21 cellular contexts compared by ENCODE assay signal in the genomic region with DNA sequence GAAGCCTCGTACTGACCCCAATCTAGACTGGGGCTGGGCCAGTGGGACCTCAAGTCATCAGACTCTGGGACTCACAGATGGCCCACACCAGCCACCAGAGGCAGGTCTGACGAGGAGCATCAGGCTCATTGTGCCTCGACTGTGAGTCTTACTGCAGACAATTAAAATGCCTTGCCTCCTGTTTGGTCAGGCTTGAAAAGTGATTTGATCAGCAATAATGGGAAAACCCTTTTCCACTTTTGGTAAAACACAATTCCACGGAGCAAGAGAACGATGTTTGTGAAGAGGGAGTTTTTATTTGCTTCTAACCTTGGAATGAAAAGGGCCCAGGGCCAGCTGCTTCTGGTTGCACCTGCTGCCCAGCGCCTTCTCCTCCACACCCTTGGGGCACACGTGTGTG. TPM values are rescaled to one million over a fixed set of nuclear protein-coding genes. Genes with fewer than 3 reads are reported as not detected.
"Had no signal": no experiment of that assay in that cellular context is flagged by ENCODE, and none has a peak within 500 bp of the region (broad histone marks: within the 10 kb centered on the region; RNA-seq: fewer than 3 reads in every experiment).

No MANE protein-coding gene starts in this region.

- H3K27me3 Mint-ChIP-seq: natural killer cell treated with Interleukin-12 subunit alpha and Interleukin-12 subunit beta and Interleukin-15 and Interleukin-18, amount 100 ng/mL, for 72 hours had no signal

- H3K9me3 Mint-ChIP-seq: natural killer cell treated with Interleukin-12 subunit alpha and Interleukin-12 subunit beta and Interleukin-15 and Interleukin-18, amount 100 ng/mL, for 72 hours had no signal

- ATAC-seq: esophagus mucosa; heart left ventricle; left colon; left ventricle myocardium superior; natural killer cell treated with Interleukin-12 subunit alpha and Interleukin-12 subunit beta and Interleukin-15 and Interleukin-18, amount 100 ng/mL, for 72 hours; pancreas; right cardiac atrium had no signal

- H3K4me3 ChIP-seq: dorsolateral prefrontal cortex, heart left ventricle, lung, neural progenitor cell, pancreas, smooth muscle cell had no signal

- H3K4me1 ChIP-seq: neural progenitor cell, pancreas had no signal

- H3K4me3 Mint-ChIP-seq: natural killer cell treated with Interleukin-12 subunit alpha and Interleukin-12 subunit beta and Interleukin-15 and Interleukin-18, amount 100 ng/mL, for 72 hours; neural progenitor cell had no signal

- H3K27ac ChIP-seq: dorsolateral prefrontal cortex, heart left ventricle, neural progenitor cell, pancreas had no signal

- H3K27ac Mint-ChIP-seq: natural killer cell treated with Interleukin-12 subunit alpha and Interleukin-12 subunit beta and Interleukin-15 and Interleukin-18, amount 100 ng/mL, for 72 hours; neural progenitor cell; progenitor cell of endocrine pancreas had no signal

- H3K27me3 ChIP-seq: dorsolateral prefrontal cortex, heart left ventricle, neural progenitor cell, pancreas had no signal

- H3K36me3 ChIP-seq: neural progenitor cell, pancreas had no signal

- H3K9me3 ChIP-seq: pancreas had no signal

- DNase-seq: dorsolateral prefrontal cortex; effector memory CD4-positive, alpha-beta T cell; heart left ventricle; hippocampal formation; left colon; left ventricle myocardium superior; mesenchymal stem cell; midbrain; occipital lobe; pancreas; right cardiac atrium; stimulated activated CD4-positive, alpha-beta T cell treated with anti-CD3 and anti-CD28 coated beads, Interleukin-2, amount 100 ng/mL, for 48 hours; stimulated activated naive CD4-positive, alpha-beta T cell treated with Interleukin-2 at 50 U/mL for 16 hours; trophoblast cell had no signal

- H3K36me3 Mint-ChIP-seq: natural killer cell treated with Interleukin-12 subunit alpha and Interleukin-12 subunit beta and Interleukin-15 and Interleukin-18, amount 100 ng/mL, for 72 hours had no signal

RNA-seq across cellular contexts. Expression of gene C10orf143, which starts 43.9 kb away (rescaled TPM):
- total RNA-seq: glomerular endothelial cell, smooth muscle cell had no signal
